Comparison of ENCODE assay signal across 8 cellular contexts in the genomic region with DNA sequence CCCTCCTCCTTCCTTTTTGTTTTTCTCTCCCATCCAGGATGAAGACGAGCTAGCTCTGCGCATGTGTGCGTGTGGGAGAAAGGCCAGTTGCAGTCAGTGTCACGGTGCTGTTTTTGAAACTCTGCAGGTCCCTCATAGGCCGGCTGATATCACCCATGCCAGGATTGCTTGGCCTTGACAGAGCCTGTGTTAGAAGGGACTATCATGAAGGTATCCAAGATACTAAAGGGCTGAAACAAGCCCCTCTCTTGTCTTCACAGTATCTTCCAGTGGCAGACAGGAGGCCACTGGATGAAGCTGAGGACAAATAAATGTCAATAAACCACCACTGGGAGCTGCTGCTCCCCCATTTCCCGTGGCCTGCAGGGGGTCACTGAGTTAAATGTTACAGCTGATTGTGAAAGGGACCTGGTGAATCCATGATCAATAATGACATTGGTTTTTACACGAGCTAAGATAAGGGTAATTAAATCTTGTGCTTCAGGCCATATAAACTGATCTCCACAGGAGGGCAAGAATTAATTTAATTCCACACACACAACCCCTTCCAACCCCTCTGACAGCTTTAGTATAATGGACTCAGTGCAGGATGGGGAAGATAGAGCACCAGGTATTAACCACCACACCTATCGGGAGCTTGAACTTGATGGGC.
DNase-seq lines count a peak whose midpoint lies in the region; ATAC-seq and TF ChIP-seq lines count a peak whose summit lies in the region.

No MANE protein-coding gene starts in this region.

- H3K4me3 Mint-ChIP-seq in CD4-positive, alpha-beta T cell: no peak overlapping the region

- TF ChIP-seq EP300 in SK-N-SH (IDR thresholded peaks at IDR 0.05; ENCODE audit: borderline replicate concordance in 1 of 2, low read depth in 1 of 2, low read length in 1 of 2) (no peak), gastroesophageal sphincter (IDR thresholded peaks at IDR 0.05) (no peak)

- no peak for ATAC-seq in CD4-positive, alpha-beta T cell (ENCODE audit: poor library complexity)
- ATAC-seq in gastroesophageal sphincter (peak; percentile 24), HG03135 (IDR thresholded peaks at IDR 0.05; ENCODE audit: unreplicated experiment) (no peak)

- no peak overlapping the region for H3K27ac ChIP-seq in CD4-positive, alpha-beta T cell (ENCODE audit: low read depth, low read length)
- H3K27ac ChIP-seq in SK-N-SH (ENCODE audit: low read depth in 2 of 2, low read length in 1 of 2): peak overlapping the region; percentile 92 to 100
- H3K27ac ChIP-seq in gastroesophageal sphincter: peak overlapping the region; percentile 95 to 99 (median 96)

- H3K4me1 Mint-ChIP-seq in CD4-positive, alpha-beta T cell (ENCODE audit: low read depth): peaks cover 17% of the 10 kb centered on the region

- peak overlapping the region; percentile 31; the same call in 1 of the 2 replicates for H3K4me2 ChIP-seq in SK-N-SH

- TF ChIP-seq RAD21 in SK-N-SH (IDR thresholded peaks at IDR 0.05; ENCODE audit: low read length): peak; percentile 45; the same call in 1 of the 2 replicates

- H2AFZ ChIP-seq in SK-N-SH (ENCODE audit: low read depth): peak overlapping the region; percentile 16; the same call in 1 of the 2 replicates

- no peaks in the 10 kb centered on the region for H3K36me3 Mint-ChIP-seq in CD4-positive, alpha-beta T cell (ENCODE audit: low read depth)

- POLR2A ChIA-PET in CD4-positive, alpha-beta T cell (lab: Charles Lee): interaction anchor here (0.7 to 1.2 kb wide), 4 partner anchors 17 to 181 kb away, joined by 3 read pairs; no protein-coding TSS in a partner anchor
- POLR2A ChIA-PET in SK-N-SH (lab: Yijun Ruan, JAX): interaction anchor here (0.8 to 6.6 kb wide), 16 partner anchors 9 to 540 kb away, joined by 3 to 53 read pairs (median 12); a partner anchor contains a TSS

- H3K27ac Mint-ChIP-seq in CD4-positive, alpha-beta T cell: peak overlapping the region; percentile 16

- WGBS in SK-N-SH (ENCODE audit: low lambda C conversion rate): 41% methylated on average over 8 of the region's 8 CpGs
- 12 to 36% methylated on average over 4 to 6 of the region's 8 CpGs for WGBS in gastroesophageal sphincter (ENCODE audit: low coverage in 1 of 2), 2 donors

- no peaks in the 10 kb centered on the region for H4K20me1 ChIP-seq in SK-N-SH (ENCODE audit: insufficient read depth)

- H3K9me3 ChIP-seq in CD4-positive, alpha-beta T cell (ENCODE audit: control insufficient read depth, low read length): no peaks in the 10 kb centered on the region
- no peaks in the 10 kb centered on the region for H3K9me3 ChIP-seq in SK-N-SH
- H3K9me3 ChIP-seq in gastroesophageal sphincter: no peaks in the 10 kb centered on the region

- no peak for DNase-seq in CD4-positive, alpha-beta T cell
- peak; percentile 68 for DNase-seq in SK-N-SH
- DNase-seq in pons (ENCODE audit: low spot score): peak; percentile 62
- no peak for DNase-seq in iPS-NIHi11 (ENCODE audit: low spot score)
- DNase-seq in occipital lobe (lab: John Stamatoyannopoulos, UW): no peak
- no peak for DNase-seq in dedifferentiated amniotic fluid mesenchymal stem cell (ENCODE audit: extremely low spot score)

- peaks cover 12% of the 10 kb centered on the region for H3F3A ChIP-seq in SK-N-SH (replicated peaks; ENCODE audit: insufficient read depth)

- no peaks in the 10 kb centered on the region for H3K9me2 ChIP-seq in SK-N-SH

- no peaks in the 10 kb centered on the region for H3K27me3 Mint-ChIP-seq in CD4-positive, alpha-beta T cell

- peak overlapping the region; percentile 23; the same call in 1 of the 2 replicates for H3K9ac ChIP-seq in SK-N-SH

- no peaks in the 10 kb centered on the region for H3K79me2 ChIP-seq in SK-N-SH (ENCODE audit: insufficient read depth)

- no peaks in the 10 kb centered on the region for H3K27me3 ChIP-seq in CD4-positive, alpha-beta T cell (ENCODE audit: control insufficient read depth, insufficient read depth, low read length)
- H3K27me3 ChIP-seq in SK-N-SH (ENCODE audit: insufficient read depth) (no peaks in the 10 kb centered on the region), gastroesophageal sphincter (no peaks in the 10 kb centered on the region)

- CTCF ChIA-PET in CD4-positive, alpha-beta T cell (lab: Charles Lee): interaction anchor here (0.6 kb wide), 1 partner anchor 342 kb away, joined by 4 read pairs; no protein-coding TSS in a partner anchor
- CTCF ChIA-PET in SK-N-SH (lab: Yijun Ruan, JAX): interaction anchor here (0.6 to 4.6 kb wide), 24 partner anchors 10 to 550 kb away, joined by 3 to 37 read pairs (median 5); a partner anchor contains a TSS

- no peaks in the 10 kb centered on the region for H3K9me3 Mint-ChIP-seq in CD4-positive, alpha-beta T cell

- TF ChIP-seq CTCF in CD4-positive, alpha-beta T cell (IDR thresholded peaks at IDR 0.05): no peak
- TF ChIP-seq CTCF in SK-N-SH (IDR thresholded peaks at IDR 0.05) (no peak; the same call in 1 of the 2 replicates), gastroesophageal sphincter (IDR thresholded peaks at IDR 0.05) (peak in 2 of 4 experiments; percentile 24 to 27)

- H3K4me1 ChIP-seq in SK-N-SH (ENCODE audit: control insufficient read depth in 1 of 2, insufficient read depth in 2 of 2, low read depth in 1 of 2, low read length in 1 of 2) (peaks cover 23 to 67% of the 10 kb centered on the region in 2 experiments), gastroesophageal sphincter (peaks cover 15 to 83% (median 54%) of the 10 kb centered on the region in 3 donors)

- no peak overlapping the region; a peak in 1 of 4 replicates for H3K4me3 ChIP-seq in SK-N-SH (ENCODE audit: low read depth in 2 of 2, low read length in 1 of 2)
- H3K4me3 ChIP-seq in gastroesophageal sphincter: no peak overlapping the region

- no peaks in the 10 kb centered on the region for H3K36me3 ChIP-seq in SK-N-SH (replicated peaks in 1 of 2; ENCODE audit: control insufficient read depth in 1 of 2, insufficient read depth in 2 of 2, low read length in 1 of 2)
- no peaks in the 10 kb centered on the region for H3K36me3 ChIP-seq in gastroesophageal sphincter

- intact Hi-C loops in CD4-positive, alpha-beta T cell (cut with DNase I, micrococcal nuclease): no loop called here

- TF ChIP-seq POLR2A in gastroesophageal sphincter (IDR thresholded peaks at IDR 0.05): no peak

TF ChIP-seq in SK-N-SH, 30 proteins besides CTCF, POLR2A, EP300 and RAD21:
- peak; percentile 11 for TF ChIP-seq CHD2 (IDR thresholded peaks at IDR 0.05; ENCODE audit: low read length, partially characterized antibody)
- TF ChIP-seq NRF1 (IDR thresholded peaks at IDR 0.05; ENCODE audit: low read depth, low read length): peak; percentile 73
- no peak for TF ChIP-seq FOXJ3 (CRISPR knock-in tag; IDR thresholded peaks at IDR 0.05)
- TF ChIP-seq, protein P1, sequence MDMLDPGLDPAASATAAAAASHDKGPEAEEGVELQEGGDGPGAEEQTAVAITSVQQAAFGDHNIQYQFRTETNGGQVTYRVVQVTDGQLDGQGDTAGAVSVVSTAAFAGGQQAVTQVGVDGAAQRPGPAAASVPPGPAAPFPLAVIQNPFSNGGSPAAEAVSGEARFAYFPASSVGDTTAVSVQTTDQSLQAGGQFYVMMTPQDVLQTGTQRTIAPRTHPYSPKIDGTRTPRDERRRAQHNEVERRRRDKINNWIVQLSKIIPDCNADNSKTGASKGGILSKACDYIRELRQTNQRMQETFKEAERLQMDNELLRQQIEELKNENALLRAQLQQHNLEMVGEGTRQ (IDR thresholded peaks at IDR 0.05; ENCODE audit: borderline replicate concordance, low read depth, low read length): no peak
- 0 out of 2 replicates have a peak, but pooled peaks have one; percentile 10 for TF ChIP-seq SMC3 (IDR thresholded peaks at IDR 0.05; ENCODE audit: low read depth, low read length)

Comparison
In these comparisons a context has a peak if more than half of its experiments do, and no peak if none do; other contexts are left out.
1. DNase-seq: peak in SK-N-SH (single experiment) and pons (single experiment); none in CD4-positive, alpha-beta T cell (0 of 10), iPS-NIHi11 (single experiment), occipital lobe (single experiment) and dedifferentiated amniotic fluid mesenchymal stem cell (single experiment).